ENCODE assay signal across 10 cellular contexts in the genomic region with DNA sequence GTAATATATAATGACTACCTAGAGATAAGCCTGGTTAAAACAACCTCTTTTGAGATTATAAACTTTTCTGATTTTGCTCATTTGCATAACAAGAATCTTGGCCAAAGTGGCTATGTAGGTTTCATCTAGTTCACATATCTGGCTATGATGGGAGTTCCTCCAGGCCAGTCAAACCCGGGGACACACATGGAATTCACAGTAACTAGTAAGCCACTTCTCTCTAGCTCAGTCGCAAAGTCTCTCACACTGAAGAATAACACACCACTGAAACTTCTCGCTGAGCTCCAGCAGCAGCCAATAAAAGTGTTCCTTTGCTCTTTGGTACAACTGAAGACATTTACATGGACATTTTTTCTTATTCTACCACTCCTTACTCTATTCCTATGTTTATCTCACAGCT. TPM values are rescaled to one million over a fixed set of nuclear protein-coding genes. Genes with fewer than 3 reads are reported as not detected.
"Had no signal": no experiment of that assay in that cellular context is flagged by ENCODE, and none has a peak within 500 bp of the region (broad histone marks: within the 10 kb centered on the region; RNA-seq: fewer than 3 reads in every experiment).

No MANE protein-coding gene starts in this region.

- H3K4me3 Mint-ChIP-seq: IgD-negative memory B cell had no signal

- DNase-seq: IMR-90, KBM-7, KG1 had no signal

- H3K9ac ChIP-seq: KMS-11 had no signal

- H3K27ac Mint-ChIP-seq: IgD-negative memory B cell had no signal

- H3K4me1 Mint-ChIP-seq: IgD-negative memory B cell had no signal

- H3K27me3 Mint-ChIP-seq: IgD-negative memory B cell had no signal

- FAIRE-seq: HepG2, HTR-8/SVneo had no signal

- H3K36me3 Mint-ChIP-seq: IgD-negative memory B cell had no signal

- H3K4me2 ChIP-seq: KMS-11 had no signal

- ATAC-seq: HepG2 had no signal

- H3K27ac ChIP-seq: HL-60, KMS-11 had no signal

RNA-seq across cellular contexts. Expression of a gene that starts 36.0 kb away (rescaled TPM):
- total RNA-seq: HepG2, HT-29, HT1080, IMR-90 had no signal
- polyA plus RNA-seq: HepG2, IgD-negative memory B cell, IMR-90 had no signal
